ENCODE assay signal across 19 cellular contexts in the genomic region with DNA sequence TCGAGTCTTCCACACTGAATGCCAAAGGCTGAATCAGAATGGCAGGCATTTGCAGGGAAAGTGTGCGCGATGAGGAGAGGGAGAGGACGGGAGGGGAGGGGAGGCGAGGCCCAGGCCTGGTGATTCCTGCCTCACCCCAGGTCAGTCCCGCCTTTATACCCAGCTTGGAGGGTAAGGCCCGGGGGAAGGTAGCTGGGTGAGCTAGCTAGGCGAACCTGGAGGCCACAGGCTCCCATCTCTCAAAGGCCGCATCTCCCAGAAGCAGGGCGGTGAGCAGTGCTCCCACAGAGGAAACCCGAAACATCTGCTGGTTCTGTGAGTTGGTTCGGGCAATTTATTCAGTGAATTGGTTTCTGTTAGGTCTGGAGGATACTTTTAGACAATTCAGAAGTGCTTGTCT. TPM values are rescaled to one million over a fixed set of nuclear protein-coding genes. Genes with fewer than 3 reads are reported as not detected.
DNase-seq lines count a peak whose midpoint lies in the region; ATAC-seq lines count a peak whose summit lies in the region.
"Had no signal": no experiment of that assay in that cellular context is flagged by ENCODE, and none has a peak within 500 bp of the region (broad histone marks: within the 10 kb centered on the region; RNA-seq: fewer than 3 reads in every experiment).

No MANE protein-coding gene starts in this region.

- H3K4me2 ChIP-seq in neuronal stem cell (ENCODE audit: insufficient read depth, low read length, poor library complexity, severe bottlenecking): no peak overlapping the region

- H2BK5ac ChIP-seq in neuronal stem cell (ENCODE audit: low read length): no peak overlapping the region

- no peak overlapping the region for H3K4ac ChIP-seq in neuronal stem cell (ENCODE audit: low read length)

- H3K27me3 ChIP-seq in neuronal stem cell (ENCODE audit: control insufficient read depth in 3 of 3, insufficient read depth in 3 of 3, low read depth in 1 of 3, low read length in 3 of 3): no peaks in the 10 kb centered on the region
- H3K27me3 ChIP-seq: BE2C had no signal

- H3K9me3 ChIP-seq in neuronal stem cell (replicated peaks in 1 of 2; ENCODE audit: control insufficient read depth in 2 of 2, insufficient read depth in 1 of 2, low read depth in 1 of 2, low read length in 2 of 2): no peaks in the 10 kb centered on the region
- H3K9me3 ChIP-seq: BE2C, HAP-1 had no signal

- no peak overlapping the region for H4K8ac ChIP-seq in neuronal stem cell (ENCODE audit: low read depth, low read length)

- no peaks in the 10 kb centered on the region for H3K36me3 ChIP-seq in neuronal stem cell (replicated peaks in 1 of 2; ENCODE audit: control insufficient read depth in 2 of 2, insufficient read depth in 2 of 2, low read length in 2 of 2)
- H3K36me3 ChIP-seq: BE2C, HAP-1 had no signal

- DNase-seq in astrocyte of the hippocampus (ENCODE audit: low read depth, low spot score) (peak; percentile 27), left kidney (ENCODE audit: low read depth, low spot score) (peak; percentile 12), neuronal stem cell (ENCODE audit: low spot score) (no peak)
- DNase-seq in stimulated activated naive CD4-positive, alpha-beta T cell (lab: John Stamatoyannopoulos, UW): no peak
- DNase-seq: ACHN; BE2C; C1 segment of cervical spinal cord; CD4-positive, CD25-positive, alpha-beta regulatory T cell; CD8-positive, alpha-beta memory T cell; COR-L47; DMS 273 treated with DMSO at 0.1 percent for 48 hours; DMS53; DND-41; EL had no signal

- H2BK15ac ChIP-seq in neuronal stem cell (ENCODE audit: low read length): no peak overlapping the region

- no CpG with 5 or more reads among the region's 12 CpGs for WGBS in neuronal stem cell (ENCODE audit: extremely low coverage in 2 of 2, insufficient read length in 2 of 2, insufficient replicate concordance in 1 of 2), 2 donors

- H2BK12ac ChIP-seq in neuronal stem cell (ENCODE audit: low read length): no peak overlapping the region

- no peak overlapping the region for H3K27ac ChIP-seq in neuronal stem cell (replicated peaks; ENCODE audit: low read length)

- peaks cover 2 to 3% of the 10 kb centered on the region in 2 donors for H3K4me1 ChIP-seq in neuronal stem cell (ENCODE audit: control insufficient read depth in 2 of 2, insufficient read depth in 1 of 2, low read depth in 1 of 2, low read length in 2 of 2)
- H3K4me1 ChIP-seq: BE2C, HAP-1 had no signal

- no peak overlapping the region for H3K4me3 ChIP-seq in neuronal stem cell (ENCODE audit: low read length in 2 of 2)
- H3K4me3 ChIP-seq: GM12878, HAP-1, K562 had no signal

- H2AFZ ChIP-seq in neuronal stem cell (ENCODE audit: low read length): no peak overlapping the region

- H3K18ac ChIP-seq in neuronal stem cell (ENCODE audit: low read length): peak overlapping the region; percentile 79

- no peak overlapping the region for H3K9ac ChIP-seq in neuronal stem cell (ENCODE audit: low read depth, low read length, poor library complexity)

- H2BK120ac ChIP-seq in neuronal stem cell (ENCODE audit: low read depth, low read length): no peak overlapping the region

- no peak overlapping the region for H2AK5ac ChIP-seq in neuronal stem cell (ENCODE audit: low read depth, low read length)

- ATAC-seq in GM19397 (IDR thresholded peaks at IDR 0.05; ENCODE audit: unreplicated experiment): no peak
- no peak for ATAC-seq in GM19395 (IDR thresholded peaks at IDR 0.05; ENCODE audit: unreplicated experiment)
- ATAC-seq: GM12878, K562 had no signal

- H3K79me1 ChIP-seq in neuronal stem cell (ENCODE audit: low read depth, low read length): no peaks in the 10 kb centered on the region

- no peak overlapping the region for H3K23ac ChIP-seq in neuronal stem cell (ENCODE audit: low read depth, low read length, poor library complexity)

- no peak overlapping the region for H4K91ac ChIP-seq in neuronal stem cell (ENCODE audit: low read depth, low read length, poor library complexity)

- H3K14ac ChIP-seq in neuronal stem cell (ENCODE audit: low read length): no peak overlapping the region

RNA-seq across cellular contexts. Expression of gene CLDN24, which starts 44.2 kb away (rescaled TPM):
- not detected for polyA plus RNA-seq in neuronal stem cell (2013, experiment 1 of 2)
- not detected for polyA plus RNA-seq in neuronal stem cell (2013, experiment 2 of 2)
- polyA plus RNA-seq: CD4-positive, CD25-positive, alpha-beta regulatory T cell; CD8-positive, alpha-beta memory T cell; GM12878; K562 had no signal

RNA-seq across cellular contexts. Expression of gene CLDN22, which starts 46.4 kb away (rescaled TPM):
- not detected for polyA plus RNA-seq in neuronal stem cell (2013, experiment 1 of 2)
- polyA plus RNA-seq in neuronal stem cell (2013, experiment 2 of 2): not detected
- polyA plus RNA-seq: CD4-positive, CD25-positive, alpha-beta regulatory T cell; CD8-positive, alpha-beta memory T cell; GM12878 had no signal

Comparison
In these comparisons a context has a peak if more than half of its experiments do, and no peak if none do; other contexts are left out.
1. DNase-seq: peak in astrocyte of the hippocampus (single experiment) and left kidney (single experiment); none in neuronal stem cell (single experiment) and stimulated activated naive CD4-positive, alpha-beta T cell (0 of 6).